ENCODE assay signal across 3 cellular contexts in genomic region chr9:70450735-70451134, GRCh38.
TF ChIP-seq lines count a peak whose summit lies in the region.

No MANE protein-coding gene starts in this region.

TF ChIP-seq in HepG2, 621 proteins besides CTCF, POLR2A, EP300 and RAD21:
- TF ChIP-seq NR2F6 (IDR thresholded peaks at IDR 0.05), result peak; percentile 19; the same call in 1 of the 2 replicates
- TF ChIP-seq NR2F6 (CRISPR knock-in tag; IDR thresholded peaks at IDR 0.05), result no peak
- no peak for TF ChIP-seq FOXC1 (CRISPR knock-in tag; IDR thresholded peaks at IDR 0.05; ENCODE audit: borderline replicate concordance)
- TF ChIP-seq FOSL2 (CRISPR knock-in tag; IDR thresholded peaks at IDR 0.05), result peak; percentile 70

TF ChIP-seq in K562, 482 proteins besides CTCF, POLR2A, EP300 and RAD21 (continues in another document):
- TF ChIP-seq, protein P1, sequence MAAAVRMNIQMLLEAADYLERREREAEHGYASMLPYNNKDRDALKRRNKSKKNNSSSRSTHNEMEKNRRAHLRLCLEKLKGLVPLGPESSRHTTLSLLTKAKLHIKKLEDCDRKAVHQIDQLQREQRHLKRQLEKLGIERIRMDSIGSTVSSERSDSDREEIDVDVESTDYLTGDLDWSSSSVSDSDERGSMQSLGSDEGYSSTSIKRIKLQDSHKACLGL (CRISPR knock-in tag; IDR thresholded peaks at IDR 0.05; ENCODE audit: borderline replicate concordance, poor library complexity, severe bottlenecking), result no peak
- TF ChIP-seq, protein P2, sequence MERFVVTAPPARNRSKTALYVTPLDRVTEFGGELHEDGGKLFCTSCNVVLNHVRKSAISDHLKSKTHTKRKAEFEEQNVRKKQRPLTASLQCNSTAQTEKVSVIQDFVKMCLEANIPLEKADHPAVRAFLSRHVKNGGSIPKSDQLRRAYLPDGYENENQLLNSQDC (CRISPR knock-in tag; IDR thresholded peaks at IDR 0.05), result no peak
- TF ChIP-seq ZNF212 (CRISPR knock-in tag; IDR thresholded peaks at IDR 0.05), result no peak
- TF ChIP-seq TOE1 (IDR thresholded peaks at IDR 0.05; ENCODE audit: borderline replicate concordance), result no peak
- TF ChIP-seq TOE1 (CRISPR knock-in tag; IDR thresholded peaks at IDR 0.05; ENCODE audit: borderline replicate concordance, low read depth), result no peak
- TF ChIP-seq ZNF282 (CRISPR knock-in tag; IDR thresholded peaks at IDR 0.05), result no peak
- TF ChIP-seq ZNF609 (CRISPR knock-in tag; IDR thresholded peaks at IDR 0.05; ENCODE audit: borderline replicate concordance), result no peak
- no peak for TF ChIP-seq NR3C1 (CRISPR knock-in tag; IDR thresholded peaks at IDR 0.05)
- TF ChIP-seq SMAD1 (IDR thresholded peaks at IDR 0.05; ENCODE audit: low read depth, low read length, partially characterized antibody), result no peak
- TF ChIP-seq HINFP (tag; conservative IDR thresholded peaks at IDR 0.05; ENCODE audit: low read depth), result no peak
- TF ChIP-seq ZNF134 (CRISPR knock-in tag; conservative IDR thresholded peaks at IDR 0.05), result no peak
- TF ChIP-seq CXXC5 (CRISPR knock-in tag; IDR thresholded peaks at IDR 0.05), result no peak
- 0 out of 2 replicates have a peak, but pooled peaks have one; percentile 36 for TF ChIP-seq ESRRA (IDR thresholded peaks at IDR 0.05; ENCODE audit: borderline replicate concordance, low read depth)
- TF ChIP-seq BRCA1 (IDR thresholded peaks at IDR 0.05), result no peak
- no peak for TF ChIP-seq BRCA1 (CRISPR knock-in tag; IDR thresholded peaks at IDR 0.05)
- TF ChIP-seq RCOR1 (IDR thresholded peaks at IDR 0.05; ENCODE audit: borderline replicate concordance in 1 of 2, low read depth in 2 of 2, low read length in 2 of 2), result 0 out of 4 replicates have a peak, but pooled peaks of 1 of the 2 experiments have one; percentile 10
- no peak for TF ChIP-seq FIP1L1 (IDR thresholded peaks at IDR 0.05; ENCODE audit: low read depth, low read length, poor library complexity, severe bottlenecking)
- TF ChIP-seq NFE2 (IDR thresholded peaks at IDR 0.05; ENCODE audit: low read depth), result peak; percentile 44
- peak in 1 of 3 experiments; percentile 61 for TF ChIP-seq YY1 (IDR thresholded peaks at IDR 0.05; ENCODE audit: borderline replicate concordance in 1 of 3, control insufficient read depth in 1 of 3, extremely low read depth in 1 of 3, insufficient read depth in 3 of 3, insufficient read length in 1 of 3, insufficient replicate concordance in 2 of 3, low read depth in 1 of 3, low read length in 2 of 3)
- TF ChIP-seq, protein P3, sequence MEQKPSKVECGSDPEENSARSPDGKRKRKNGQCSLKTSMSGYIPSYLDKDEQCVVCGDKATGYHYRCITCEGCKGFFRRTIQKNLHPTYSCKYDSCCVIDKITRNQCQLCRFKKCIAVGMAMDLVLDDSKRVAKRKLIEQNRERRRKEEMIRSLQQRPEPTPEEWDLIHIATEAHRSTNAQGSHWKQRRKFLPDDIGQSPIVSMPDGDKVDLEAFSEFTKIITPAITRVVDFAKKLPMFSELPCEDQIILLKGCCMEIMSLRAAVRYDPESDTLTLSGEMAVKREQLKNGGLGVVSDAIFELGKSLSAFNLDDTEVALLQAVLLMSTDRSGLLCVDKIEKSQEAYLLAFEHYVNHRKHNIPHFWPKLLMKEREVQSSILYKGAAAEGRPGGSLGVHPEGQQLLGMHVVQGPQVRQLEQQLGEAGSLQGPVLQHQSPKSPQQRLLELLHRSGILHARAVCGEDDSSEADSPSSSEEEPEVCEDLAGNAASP (IDR thresholded peaks at IDR 0.05), result no peak
- no peak for TF ChIP-seq HNRNPL (IDR thresholded peaks at IDR 0.05; ENCODE audit: low read depth, low read length)
- TF ChIP-seq NONO (IDR thresholded peaks at IDR 0.05; ENCODE audit: low read depth in 2 of 2, low read length in 1 of 2), result no peak
- no peak for TF ChIP-seq KAT8 (IDR thresholded peaks at IDR 0.05; ENCODE audit: low read depth)
- no peak for TF ChIP-seq MAFF (IDR thresholded peaks at IDR 0.05; ENCODE audit: low read length)

TF ChIP-seq in endothelial cell of umbilical vein, 7 proteins besides CTCF, POLR2A, EP300 and RAD21:
- TF ChIP-seq FOS (IDR thresholded peaks at IDR 0.05; ENCODE audit: borderline replicate concordance, insufficient read depth, low read length) (peak; percentile 30), GATA2 (IDR thresholded peaks at IDR 0.05; ENCODE audit: insufficient read depth, insufficient read length, low read depth, low read length) (no peak)
TF ChIP-seq in endothelial cell of umbilical vein: peak in this region for 1.
